ENCODE assay signal across 8 cellular contexts in the genomic region with DNA sequence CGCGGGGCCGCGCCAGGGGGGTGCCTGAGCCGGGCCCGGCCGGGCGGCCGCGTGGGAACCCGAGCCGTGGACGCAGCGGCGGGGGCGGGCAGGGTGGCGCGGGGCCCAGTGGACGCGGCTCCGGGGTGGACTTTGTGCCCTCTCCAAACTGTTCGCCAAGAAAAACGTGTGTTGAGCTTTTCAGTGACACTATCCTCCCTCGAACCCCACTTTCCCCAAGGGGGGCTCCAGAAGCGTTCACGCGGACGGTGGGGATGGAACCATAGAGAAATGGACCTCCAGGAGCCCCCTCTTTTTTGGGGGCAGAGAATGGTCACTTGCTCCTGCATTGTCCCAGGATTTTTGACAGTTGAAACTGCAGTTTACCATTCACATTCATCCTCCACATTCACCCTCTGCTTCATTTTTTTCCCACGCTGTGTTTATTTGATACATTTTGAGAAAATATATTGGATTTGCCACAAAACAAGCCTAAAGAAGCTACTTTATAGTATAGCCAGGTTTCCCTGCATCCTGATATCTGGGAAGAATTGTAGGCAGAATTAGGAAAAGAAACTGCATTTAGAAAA. TPM values are rescaled to one million over a fixed set of nuclear protein-coding genes. Genes with fewer than 3 reads are reported as not detected.
DNase-seq lines count a peak whose midpoint lies in the region; ATAC-seq and TF ChIP-seq lines count a peak whose summit lies in the region.

No MANE protein-coding gene starts in this region.

- H3K4me3 ChIP-seq in GM12864 (ENCODE audit: low read depth, low read length) (peak overlapping the region; percentile 68), esophagus (ENCODE audit: low read depth in 1 of 2, low read length in 2 of 2) (peak overlapping the region; percentile 48 to 74), prostate gland (peak overlapping the region; percentile 77 to 84)

- peak overlapping the region; percentile 98 to 99 for H3K27ac ChIP-seq in esophagus (ENCODE audit: low read depth in 2 of 2, low read length in 1 of 2)
- H3K27ac ChIP-seq in prostate gland: peak overlapping the region; percentile 96 to 98

- TF ChIP-seq CTCF in GM12864 (IDR thresholded peaks at IDR 0.05; ENCODE audit: low read depth, low read length, missing control alignments) (no peak), prostate gland (IDR thresholded peaks at IDR 0.05) (no peak)

- no peak for TF ChIP-seq POLR2A in prostate gland (IDR thresholded peaks at IDR 0.05)

- WGBS in esophagus, 2 donors: 0% methylated on average over 14 to 29 of the region's 29 CpGs
- WGBS in prostate gland: 2% methylated on average over 25 of the region's 29 CpGs

- ATAC-seq in GM21367 (IDR thresholded peaks at IDR 0.05; ENCODE audit: unreplicated experiment) (no peak), GM18868 (IDR thresholded peaks at IDR 0.05; ENCODE audit: unreplicated experiment) (no peak)

- H3K36me3 ChIP-seq in esophagus (ENCODE audit: control insufficient read depth in 2 of 2, insufficient read depth in 2 of 2, low read length in 1 of 2) (no peaks in the 10 kb centered on the region), prostate gland (no peaks in the 10 kb centered on the region)

- H3K9me3 ChIP-seq in esophagus (ENCODE audit: control insufficient read depth in 2 of 2, insufficient read depth in 1 of 2, low read depth in 1 of 2, low read length in 1 of 2) (no peaks in the 10 kb centered on the region), prostate gland (no peaks in the 10 kb centered on the region)

- H3K4me1 ChIP-seq in esophagus (ENCODE audit: control insufficient read depth in 2 of 2, insufficient read depth in 2 of 2, low read length in 1 of 2): no peaks in the 10 kb centered on the region
- no peaks in the 10 kb centered on the region for H3K4me1 ChIP-seq in prostate gland (replicated peaks)

- DNase-seq in GM12864 (ENCODE audit: low read depth): no peak
- DNase-seq in prostate gland (ENCODE audit: low spot score): no peak
- no peak for DNase-seq in NOMO-1 treated with dmso at 0.1 percent for 144 hours (lab: John Stamatoyannopoulos, UW; ENCODE audit: unreplicated experiment)
- no peak for DNase-seq in activated CD4-positive, alpha-beta T cell treated with anti-CD3 and anti-CD28 coated beads for 48 hours

- no peaks in the 10 kb centered on the region for H3K27me3 ChIP-seq in esophagus (ENCODE audit: control insufficient read depth in 1 of 2, insufficient read depth in 2 of 2, low read length in 2 of 2)
- H3K27me3 ChIP-seq in prostate gland (replicated peaks; ENCODE audit: insufficient read depth): no peaks in the 10 kb centered on the region

- intact Hi-C loops in prostate gland (cut with DNase I): no loop called here

TF ChIP-seq in PFSK-1, 5 proteins besides CTCF, POLR2A, EP300 and RAD21:
- TF ChIP-seq, protein P1, sequence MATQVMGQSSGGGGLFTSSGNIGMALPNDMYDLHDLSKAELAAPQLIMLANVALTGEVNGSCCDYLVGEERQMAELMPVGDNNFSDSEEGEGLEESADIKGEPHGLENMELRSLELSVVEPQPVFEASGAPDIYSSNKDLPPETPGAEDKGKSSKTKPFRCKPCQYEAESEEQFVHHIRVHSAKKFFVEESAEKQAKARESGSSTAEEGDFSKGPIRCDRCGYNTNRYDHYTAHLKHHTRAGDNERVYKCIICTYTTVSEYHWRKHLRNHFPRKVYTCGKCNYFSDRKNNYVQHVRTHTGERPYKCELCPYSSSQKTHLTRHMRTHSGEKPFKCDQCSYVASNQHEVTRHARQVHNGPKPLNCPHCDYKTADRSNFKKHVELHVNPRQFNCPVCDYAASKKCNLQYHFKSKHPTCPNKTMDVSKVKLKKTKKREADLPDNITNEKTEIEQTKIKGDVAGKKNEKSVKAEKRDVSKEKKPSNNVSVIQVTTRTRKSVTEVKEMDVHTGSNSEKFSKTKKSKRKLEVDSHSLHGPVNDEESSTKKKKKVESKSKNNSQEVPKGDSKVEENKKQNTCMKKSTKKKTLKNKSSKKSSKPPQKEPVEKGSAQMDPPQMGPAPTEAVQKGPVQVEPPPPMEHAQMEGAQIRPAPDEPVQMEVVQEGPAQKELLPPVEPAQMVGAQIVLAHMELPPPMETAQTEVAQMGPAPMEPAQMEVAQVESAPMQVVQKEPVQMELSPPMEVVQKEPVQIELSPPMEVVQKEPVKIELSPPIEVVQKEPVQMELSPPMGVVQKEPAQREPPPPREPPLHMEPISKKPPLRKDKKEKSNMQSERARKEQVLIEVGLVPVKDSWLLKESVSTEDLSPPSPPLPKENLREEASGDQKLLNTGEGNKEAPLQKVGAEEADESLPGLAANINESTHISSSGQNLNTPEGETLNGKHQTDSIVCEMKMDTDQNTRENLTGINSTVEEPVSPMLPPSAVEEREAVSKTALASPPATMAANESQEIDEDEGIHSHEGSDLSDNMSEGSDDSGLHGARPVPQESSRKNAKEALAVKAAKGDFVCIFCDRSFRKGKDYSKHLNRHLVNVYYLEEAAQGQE (IDR thresholded peaks at IDR 0.05; ENCODE audit: insufficient read depth in 1 of 2, low read depth in 2 of 2, low read length in 2 of 2): no peak
- TF ChIP-seq TAF1 (IDR thresholded peaks at IDR 0.05; ENCODE audit: borderline replicate concordance, insufficient read depth, low read length) (0 out of 2 replicates have a peak, but pooled peaks have one; percentile 18), FOXP2 (optimal IDR thresholded peaks at IDR 0.05; ENCODE audit: borderline replicate concordance, extremely low read depth, extremely low read length, insufficient read depth) (no peak), POLR2AphosphoS5 (IDR thresholded peaks at IDR 0.05; ENCODE audit: low read depth, low read length) (no peak), SIN3A (IDR thresholded peaks at IDR 0.05; ENCODE audit: borderline replicate concordance, insufficient read depth, low read length) (no peak)

RNA-seq across cellular contexts. Expression of gene HIVEP1, which starts 2.8 kb away (rescaled TPM):
- 18.6 TPM for polyA plus RNA-seq in PFSK-1 (2012; ENCODE audit: insufficient read length, low read depth)
- polyA plus RNA-seq in esophagus: 1 to 10 TPM; 4.0 to 7.8 TPM
- total RNA-seq in prostate gland: 10 to 100 TPM; 35.2 to 38.0 TPM
